8 cellular contexts compared by ENCODE assay signal in genomic region chr1:150235852-150236613, GRCh38. TPM values are rescaled to one million over a fixed set of nuclear protein-coding genes. Genes with fewer than 3 reads are reported as not detected.
DNase-seq lines count a peak whose midpoint lies in the region; ATAC-seq and TF ChIP-seq lines count a peak whose summit lies in the region.

Gene ANP32E, minus strand, starts transcription at chr1:150236112. Its CDS starts 326 bp downstream, at chr1:150235786.

- DNase-seq in GM10266 (ENCODE audit: extremely low spot score) (peak; percentile 98), NCI-H1092 treated with DMSO at 0.1 percent for 48 hours (lab: John Stamatoyannopoulos, UW) (peak; percentile 100), SKM-1 (lab: John Stamatoyannopoulos, UW; ENCODE audit: unreplicated experiment) (peak; percentile 100), glomerular endothelial cell (ENCODE audit: extremely low read depth, low read depth, low spot score) (peak; percentile 99), occipital lobe (lab: John Stamatoyannopoulos, UW) (peak; percentile 93)
- DNase-seq in activated naive CD4-positive, alpha-beta T cell treated with anti-CD3 and anti-CD28 coated beads, Interleukin-2, amount 50 U/mL, for 72 hours (ENCODE audit: low spot score in 2 of 2) = peak; percentile 88 to 93

- H3K36me3 Mint-ChIP-seq in activated naive CD4-positive, alpha-beta T cell treated with anti-CD3 and anti-CD28 coated beads, Interleukin-2, amount 50 U/mL, for 72 hours = peaks cover 13 to 15% of the 10 kb centered on the region in 2 donors

- peak within 1 kb of the TSS; percentile 91 for H3K27ac ChIP-seq in temporal lobe (ENCODE audit: low read depth, low read length)

- TF ChIP-seq CTCF in GM10266 (IDR thresholded peaks at IDR 0.05; ENCODE audit: control insufficient read depth, insufficient read depth, low read depth, missing control alignments) = no peak

- H3K9me3 Mint-ChIP-seq in activated naive CD4-positive, alpha-beta T cell treated with anti-CD3 and anti-CD28 coated beads, Interleukin-2, amount 50 U/mL, for 72 hours = no peaks in the 10 kb centered on the region

- ATAC-seq in HG02623 (IDR thresholded peaks at IDR 0.05; ENCODE audit: unreplicated experiment) = peak; percentile 81
- peak; percentile 91 to 93 for ATAC-seq in activated naive CD4-positive, alpha-beta T cell treated with anti-CD3 and anti-CD28 coated beads, Interleukin-2, amount 50 U/mL, for 72 hours

- peak within 1 kb of the TSS in 1 of 2 donors; percentile 97 for H3K27ac Mint-ChIP-seq in activated naive CD4-positive, alpha-beta T cell treated with anti-CD3 and anti-CD28 coated beads, Interleukin-2, amount 50 U/mL, for 72 hours

RNA-seq across cellular contexts. Expression of gene ANP32E, which starts in this region (rescaled TPM):
- 100 to 1,000 TPM; 181 to 187 TPM for total RNA-seq in activated naive CD4-positive, alpha-beta T cell treated with anti-CD3 and anti-CD28 coated beads, Interleukin-2, amount 50 U/mL, for 72 hours
- total RNA-seq in glomerular endothelial cell (13.0 and 22.2 TPM in 2 replicates), occipital lobe (20.3 TPM), temporal lobe (17.0 TPM)

Comparison
In these comparisons a context has a peak if more than half of its experiments do, and no peak if none do; other contexts are left out.
1. Peak in every context shown above with its lines: DNase-seq, ATAC-seq and H3K27ac ChIP-seq.